8 cellular contexts compared by ENCODE assay signal in genomic region chr11:68461284-68461861, GRCh38. TPM values are rescaled to one million over a fixed set of nuclear protein-coding genes. Genes with fewer than 3 reads are reported as not detected.
DNase-seq lines count a peak whose midpoint lies in the region; ATAC-seq and TF ChIP-seq lines count a peak whose summit lies in the region.

No MANE protein-coding gene starts in this region.

- peaks cover 0 to 2% (median 0%) of the 10 kb centered on the region in 11 donors for H3K9me3 Mint-ChIP-seq in naive thymus-derived CD4-positive, alpha-beta T cell

- in situ Hi-C loops in Panc1 (cut with HindIII; ENCODE audit: low pct_unique_long_range_greater_than_20kb, low sequenced_read_pairs) = no loop called here

- intact Hi-C loops in Panc1 (cut with micrococcal nuclease; ENCODE audit: unreplicated experiment) = no loop called here
- intact Hi-C loops in naive thymus-derived CD4-positive, alpha-beta T cell (cut with micrococcal nuclease) = loop anchor here (1.0 to 5.0 kb wide), 12 partner anchors 8 to 587 kb away; partner anchors contain the start of genes CHKA (in 2 of the 2), CPT1A (in 1 of the 2), IGHMBP2 (in 1 of the 2) and KMT5B (in 1 of the 2)

- peaks cover 36% of the 10 kb centered on the region for H3K4me1 ChIP-seq in Panc1 (ENCODE audit: control insufficient read depth, insufficient read depth, low read length)
- H3K4me1 ChIP-seq in effector memory CD4-positive, alpha-beta T cell (ENCODE audit: control insufficient read depth, insufficient read depth, low read length, poor library complexity, severe bottlenecking) = peaks cover 10% of the 10 kb centered on the region
- peaks cover 31 to 32% of the 10 kb centered on the region in 2 donors for H3K4me1 ChIP-seq in naive thymus-derived CD4-positive, alpha-beta T cell (ENCODE audit: control insufficient read depth in 2 of 2, insufficient read depth in 2 of 2, low read length in 2 of 2)

- no peak for ATAC-seq in Panc1
- no peak for ATAC-seq in naive thymus-derived CD4-positive, alpha-beta T cell
- ATAC-seq in GM21723 (IDR thresholded peaks at IDR 0.05; ENCODE audit: unreplicated experiment) = no peak

- H3K27ac ChIP-seq in Panc1 (ENCODE audit: low read length) = peak overlapping the region; percentile 77
- H3K27ac ChIP-seq in effector memory CD4-positive, alpha-beta T cell (ENCODE audit: insufficient read depth, low read length, poor library complexity, severe bottlenecking) = peak overlapping the region; percentile 98
- H3K27ac ChIP-seq in naive thymus-derived CD4-positive, alpha-beta T cell (ENCODE audit: low read depth, low read length) = peak overlapping the region; percentile 90

- no TSS peak for BruUV-seq in Panc1 (replicated peaks; lab: Mats Ljungman, UMichigan)

- peaks cover 35 to 57% (median 42%) of the 10 kb centered on the region in 7 donors for H3K4me1 Mint-ChIP-seq in naive thymus-derived CD4-positive, alpha-beta T cell

- H3K27me3 Mint-ChIP-seq in naive thymus-derived CD4-positive, alpha-beta T cell = peaks cover 0 to 2% (median 0%) of the 10 kb centered on the region in 5 donors

- CTCF ChIA-PET in Panc1 (lab: Charles Lee) = no interaction called here
- CTCF ChIA-PET in naive thymus-derived CD4-positive, alpha-beta T cell (lab: Charles Lee) = no interaction called here

- H3K27me3 ChIP-seq in Panc1 (ENCODE audit: control insufficient read depth, insufficient read depth, low read length) = no peaks in the 10 kb centered on the region
- no peaks in the 10 kb centered on the region for H3K27me3 ChIP-seq in effector memory CD4-positive, alpha-beta T cell (replicated peaks; ENCODE audit: control insufficient read depth, insufficient read depth, low read length, poor library complexity, severe bottlenecking)
- H3K27me3 ChIP-seq in naive thymus-derived CD4-positive, alpha-beta T cell (ENCODE audit: control insufficient read depth in 2 of 2, insufficient read depth in 2 of 2, low read length in 2 of 2) = no peaks in the 10 kb centered on the region

- no peaks in the 10 kb centered on the region for H3K9me3 ChIP-seq in Panc1 (ENCODE audit: control insufficient read depth, insufficient read depth, low read depth, low read length)
- no peaks in the 10 kb centered on the region for H3K9me3 ChIP-seq in effector memory CD4-positive, alpha-beta T cell (ENCODE audit: control insufficient read depth, low read length)
- H3K9me3 ChIP-seq in naive thymus-derived CD4-positive, alpha-beta T cell (ENCODE audit: control insufficient read depth in 2 of 3, low read length in 3 of 3) = no peaks in the 10 kb centered on the region

- TF ChIP-seq CTCF in Panc1 (IDR thresholded peaks at IDR 0.05) = no peak

- peaks cover 0 to 6% (median 0%) of the 10 kb centered on the region in 5 donors for H3K36me3 Mint-ChIP-seq in naive thymus-derived CD4-positive, alpha-beta T cell

- H3K36me3 ChIP-seq in Panc1 (ENCODE audit: control insufficient read depth, insufficient read depth, low read length) = peaks cover 5% of the 10 kb centered on the region; the same call in 1 of the 2 replicates
- no peaks in the 10 kb centered on the region for H3K36me3 ChIP-seq in effector memory CD4-positive, alpha-beta T cell (ENCODE audit: control insufficient read depth, insufficient read depth, low read length)
- no peaks in the 10 kb centered on the region for H3K36me3 ChIP-seq in naive thymus-derived CD4-positive, alpha-beta T cell (ENCODE audit: control insufficient read depth in 2 of 3, insufficient read depth in 3 of 3, low read length in 3 of 3)

- peak; percentile 19 for DNase-seq in activated T-cell treated with anti-CD3 and anti-CD28 coated beads, Interleukin-2, amount 50 U/mL, for 1 hour
- no peak for DNase-seq in activated T-cell treated with anti-CD3 and anti-CD28 coated beads for 4 hours
- no peak for DNase-seq in Panc1 (ENCODE audit: low read depth, low spot score)
- no peak for DNase-seq in effector memory CD4-positive, alpha-beta T cell
- DNase-seq in naive thymus-derived CD4-positive, alpha-beta T cell = peak in 2 of 9 donors; percentile 14 to 20
- DNase-seq in ecto neural progenitor cell (ENCODE audit: low spot score) = no peak
- no peak for DNase-seq in KG1 (lab: John Stamatoyannopoulos, UW)

- POLR2A ChIA-PET in Panc1 (lab: Charles Lee) = no interaction called here
- POLR2A ChIA-PET in naive thymus-derived CD4-positive, alpha-beta T cell (lab: Charles Lee) = interaction anchor here (1.1 kb wide), 1 partner anchor 10 kb away, joined by 3 read pairs; no protein-coding TSS in a partner anchor

- H3K27ac Mint-ChIP-seq in naive thymus-derived CD4-positive, alpha-beta T cell = peak overlapping the region; percentile 58 to 96 (median 89)

- peak overlapping the region; percentile 69 to 99 (median 84) for H3K4me3 Mint-ChIP-seq in naive thymus-derived CD4-positive, alpha-beta T cell

- H3K4me3 ChIP-seq in Panc1 (ENCODE audit: low read depth in 2 of 2, low read length in 2 of 2) = peak overlapping the region; percentile 57 to 74
- peak overlapping the region; percentile 69 for H3K4me3 ChIP-seq in effector memory CD4-positive, alpha-beta T cell (ENCODE audit: insufficient read depth, low read depth, low read length, poor library complexity, severe bottlenecking)
- H3K4me3 ChIP-seq in naive thymus-derived CD4-positive, alpha-beta T cell (ENCODE audit: low read length) = peak overlapping the region; percentile 56

RNA-seq across cellular contexts. Expression of gene PPP6R3, which starts 0.8 kb away (rescaled TPM):
- 163 TPM for total RNA-seq in Panc1 (2021; ENCODE audit: unreplicated experiment)
- polyA plus RNA-seq in Panc1 (2012; ENCODE audit: insufficient read length) = 112 TPM
- total RNA-seq in naive thymus-derived CD4-positive, alpha-beta T cell = 100 to 1,000 TPM; 112 to 159 (median 138) TPM
- 10 to 100 TPM; 43.5 to 51.8 TPM for polyA plus RNA-seq in naive thymus-derived CD4-positive, alpha-beta T cell
